1 cellular context compared by ENCODE assay signal in the genomic region with DNA sequence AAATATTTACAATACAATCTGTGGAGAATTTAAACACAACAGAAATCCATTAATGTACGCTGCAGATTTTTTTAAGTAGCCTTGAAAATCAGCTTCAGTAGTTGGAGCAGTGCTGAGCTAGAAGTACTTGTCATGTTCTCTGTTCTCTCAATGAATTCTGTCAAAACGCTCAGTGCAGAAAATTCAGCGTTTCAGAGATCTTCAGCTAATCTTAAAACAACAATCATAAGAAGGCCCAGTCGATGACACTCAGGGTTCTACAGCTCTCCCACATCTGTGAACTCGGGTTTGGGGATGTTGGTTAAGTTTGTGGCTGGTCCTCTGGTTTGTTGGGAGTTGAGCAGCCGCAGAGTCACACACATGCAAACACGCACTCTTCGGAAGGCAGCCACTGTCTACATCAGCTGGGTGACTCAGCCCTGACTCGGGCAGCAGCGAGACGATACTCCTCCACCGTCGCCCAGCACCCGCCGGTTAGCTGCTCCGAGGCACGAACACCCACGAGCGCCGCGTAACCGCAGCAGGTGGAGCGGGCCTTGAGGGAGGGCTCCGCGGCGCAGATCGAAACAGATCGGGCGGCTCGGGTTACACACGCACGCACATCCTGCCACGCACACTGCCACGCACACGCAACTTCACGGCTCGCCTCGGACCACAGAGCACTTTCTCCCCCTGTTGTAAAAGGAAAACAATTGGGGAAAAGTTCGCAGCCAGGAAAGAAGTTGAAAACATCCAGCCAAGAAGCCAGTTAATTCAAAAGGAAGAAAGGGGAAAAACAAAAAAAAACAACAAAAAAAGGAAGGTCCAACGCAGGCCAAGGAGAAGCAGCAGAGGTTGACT.
TF ChIP-seq lines count a peak whose summit lies in the region.

No MANE protein-coding gene starts in this region.

TF ChIP-seq in HepG2, 621 proteins besides CTCF, POLR2A, EP300 and RAD21 (continued from another document and continues in another):
- TF ChIP-seq, protein P1, sequence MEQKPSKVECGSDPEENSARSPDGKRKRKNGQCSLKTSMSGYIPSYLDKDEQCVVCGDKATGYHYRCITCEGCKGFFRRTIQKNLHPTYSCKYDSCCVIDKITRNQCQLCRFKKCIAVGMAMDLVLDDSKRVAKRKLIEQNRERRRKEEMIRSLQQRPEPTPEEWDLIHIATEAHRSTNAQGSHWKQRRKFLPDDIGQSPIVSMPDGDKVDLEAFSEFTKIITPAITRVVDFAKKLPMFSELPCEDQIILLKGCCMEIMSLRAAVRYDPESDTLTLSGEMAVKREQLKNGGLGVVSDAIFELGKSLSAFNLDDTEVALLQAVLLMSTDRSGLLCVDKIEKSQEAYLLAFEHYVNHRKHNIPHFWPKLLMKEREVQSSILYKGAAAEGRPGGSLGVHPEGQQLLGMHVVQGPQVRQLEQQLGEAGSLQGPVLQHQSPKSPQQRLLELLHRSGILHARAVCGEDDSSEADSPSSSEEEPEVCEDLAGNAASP (CRISPR knock-in tag; IDR thresholded peaks at IDR 0.05; ENCODE audit: borderline replicate concordance): no peak
- TF ChIP-seq, protein P2, sequence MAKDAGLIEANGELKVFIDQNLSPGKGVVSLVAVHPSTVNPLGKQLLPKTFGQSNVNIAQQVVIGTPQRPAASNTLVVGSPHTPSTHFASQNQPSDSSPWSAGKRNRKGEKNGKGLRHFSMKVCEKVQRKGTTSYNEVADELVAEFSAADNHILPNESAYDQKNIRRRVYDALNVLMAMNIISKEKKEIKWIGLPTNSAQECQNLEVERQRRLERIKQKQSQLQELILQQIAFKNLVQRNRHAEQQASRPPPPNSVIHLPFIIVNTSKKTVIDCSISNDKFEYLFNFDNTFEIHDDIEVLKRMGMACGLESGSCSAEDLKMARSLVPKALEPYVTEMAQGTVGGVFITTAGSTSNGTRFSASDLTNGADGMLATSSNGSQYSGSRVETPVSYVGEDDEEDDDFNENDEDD (CRISPR knock-in tag; IDR thresholded peaks at IDR 0.05; ENCODE audit: borderline replicate concordance): 0 out of 2 replicates have a peak, but pooled peaks have one; percentile 7
- peak; percentile 71; the same call in 1 of the 2 replicates for TF ChIP-seq SALL1 (CRISPR knock-in tag; IDR thresholded peaks at IDR 0.05)
- TF ChIP-seq ZNF557 (CRISPR knock-in tag; IDR thresholded peaks at IDR 0.05): no peak
- TF ChIP-seq SYNCRIP (IDR thresholded peaks at IDR 0.05; ENCODE audit: insufficient read depth, low read depth, low read length): no peak
- no peak for TF ChIP-seq ZNF644 (CRISPR knock-in tag; IDR thresholded peaks at IDR 0.05; ENCODE audit: low read depth)
- TF ChIP-seq, protein P3, sequence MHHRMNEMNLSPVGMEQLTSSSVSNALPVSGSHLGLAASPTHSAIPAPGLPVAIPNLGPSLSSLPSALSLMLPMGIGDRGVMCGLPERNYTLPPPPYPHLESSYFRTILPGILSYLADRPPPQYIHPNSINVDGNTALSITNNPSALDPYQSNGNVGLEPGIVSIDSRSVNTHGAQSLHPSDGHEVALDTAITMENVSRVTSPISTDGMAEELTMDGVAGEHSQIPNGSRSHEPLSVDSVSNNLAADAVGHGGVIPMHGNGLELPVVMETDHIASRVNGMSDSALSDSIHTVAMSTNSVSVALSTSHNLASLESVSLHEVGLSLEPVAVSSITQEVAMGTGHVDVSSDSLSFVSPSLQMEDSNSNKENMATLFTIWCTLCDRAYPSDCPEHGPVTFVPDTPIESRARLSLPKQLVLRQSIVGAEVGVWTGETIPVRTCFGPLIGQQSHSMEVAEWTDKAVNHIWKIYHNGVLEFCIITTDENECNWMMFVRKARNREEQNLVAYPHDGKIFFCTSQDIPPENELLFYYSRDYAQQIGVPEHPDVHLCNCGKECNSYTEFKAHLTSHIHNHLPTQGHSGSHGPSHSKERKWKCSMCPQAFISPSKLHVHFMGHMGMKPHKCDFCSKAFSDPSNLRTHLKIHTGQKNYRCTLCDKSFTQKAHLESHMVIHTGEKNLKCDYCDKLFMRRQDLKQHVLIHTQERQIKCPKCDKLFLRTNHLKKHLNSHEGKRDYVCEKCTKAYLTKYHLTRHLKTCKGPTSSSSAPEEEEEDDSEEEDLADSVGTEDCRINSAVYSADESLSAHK (CRISPR knock-in tag; IDR thresholded peaks at IDR 0.05; ENCODE audit: borderline replicate concordance): no peak
- TF ChIP-seq, protein P4, sequence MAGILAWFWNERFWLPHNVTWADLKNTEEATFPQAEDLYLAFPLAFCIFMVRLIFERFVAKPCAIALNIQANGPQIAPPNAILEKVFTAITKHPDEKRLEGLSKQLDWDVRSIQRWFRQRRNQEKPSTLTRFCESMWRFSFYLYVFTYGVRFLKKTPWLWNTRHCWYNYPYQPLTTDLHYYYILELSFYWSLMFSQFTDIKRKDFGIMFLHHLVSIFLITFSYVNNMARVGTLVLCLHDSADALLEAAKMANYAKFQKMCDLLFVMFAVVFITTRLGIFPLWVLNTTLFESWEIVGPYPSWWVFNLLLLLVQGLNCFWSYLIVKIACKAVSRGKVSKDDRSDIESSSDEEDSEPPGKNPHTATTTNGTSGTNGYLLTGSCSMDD (CRISPR knock-in tag; IDR thresholded peaks at IDR 0.05): no peak
- TF ChIP-seq, protein P5, sequence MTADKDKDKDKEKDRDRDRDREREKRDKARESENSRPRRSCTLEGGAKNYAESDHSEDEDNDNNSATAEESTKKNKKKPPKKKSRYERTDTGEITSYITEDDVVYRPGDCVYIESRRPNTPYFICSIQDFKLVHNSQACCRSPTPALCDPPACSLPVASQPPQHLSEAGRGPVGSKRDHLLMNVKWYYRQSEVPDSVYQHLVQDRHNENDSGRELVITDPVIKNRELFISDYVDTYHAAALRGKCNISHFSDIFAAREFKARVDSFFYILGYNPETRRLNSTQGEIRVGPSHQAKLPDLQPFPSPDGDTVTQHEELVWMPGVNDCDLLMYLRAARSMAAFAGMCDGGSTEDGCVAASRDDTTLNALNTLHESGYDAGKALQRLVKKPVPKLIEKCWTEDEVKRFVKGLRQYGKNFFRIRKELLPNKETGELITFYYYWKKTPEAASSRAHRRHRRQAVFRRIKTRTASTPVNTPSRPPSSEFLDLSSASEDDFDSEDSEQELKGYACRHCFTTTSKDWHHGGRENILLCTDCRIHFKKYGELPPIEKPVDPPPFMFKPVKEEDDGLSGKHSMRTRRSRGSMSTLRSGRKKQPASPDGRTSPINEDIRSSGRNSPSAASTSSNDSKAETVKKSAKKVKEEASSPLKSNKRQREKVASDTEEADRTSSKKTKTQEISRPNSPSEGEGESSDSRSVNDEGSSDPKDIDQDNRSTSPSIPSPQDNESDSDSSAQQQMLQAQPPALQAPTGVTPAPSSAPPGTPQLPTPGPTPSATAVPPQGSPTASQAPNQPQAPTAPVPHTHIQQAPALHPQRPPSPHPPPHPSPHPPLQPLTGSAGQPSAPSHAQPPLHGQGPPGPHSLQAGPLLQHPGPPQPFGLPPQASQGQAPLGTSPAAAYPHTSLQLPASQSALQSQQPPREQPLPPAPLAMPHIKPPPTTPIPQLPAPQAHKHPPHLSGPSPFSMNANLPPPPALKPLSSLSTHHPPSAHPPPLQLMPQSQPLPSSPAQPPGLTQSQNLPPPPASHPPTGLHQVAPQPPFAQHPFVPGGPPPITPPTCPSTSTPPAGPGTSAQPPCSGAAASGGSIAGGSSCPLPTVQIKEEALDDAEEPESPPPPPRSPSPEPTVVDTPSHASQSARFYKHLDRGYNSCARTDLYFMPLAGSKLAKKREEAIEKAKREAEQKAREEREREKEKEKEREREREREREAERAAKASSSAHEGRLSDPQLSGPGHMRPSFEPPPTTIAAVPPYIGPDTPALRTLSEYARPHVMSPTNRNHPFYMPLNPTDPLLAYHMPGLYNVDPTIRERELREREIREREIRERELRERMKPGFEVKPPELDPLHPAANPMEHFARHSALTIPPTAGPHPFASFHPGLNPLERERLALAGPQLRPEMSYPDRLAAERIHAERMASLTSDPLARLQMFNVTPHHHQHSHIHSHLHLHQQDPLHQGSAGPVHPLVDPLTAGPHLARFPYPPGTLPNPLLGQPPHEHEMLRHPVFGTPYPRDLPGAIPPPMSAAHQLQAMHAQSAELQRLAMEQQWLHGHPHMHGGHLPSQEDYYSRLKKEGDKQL (CRISPR knock-in tag; IDR thresholded peaks at IDR 0.05; ENCODE audit: low read depth): no peak
- TF ChIP-seq NFKB2 (CRISPR knock-in tag; IDR thresholded peaks at IDR 0.05; ENCODE audit: borderline replicate concordance): no peak; the same call in 1 of the 2 replicates
- TF ChIP-seq, protein P6, sequence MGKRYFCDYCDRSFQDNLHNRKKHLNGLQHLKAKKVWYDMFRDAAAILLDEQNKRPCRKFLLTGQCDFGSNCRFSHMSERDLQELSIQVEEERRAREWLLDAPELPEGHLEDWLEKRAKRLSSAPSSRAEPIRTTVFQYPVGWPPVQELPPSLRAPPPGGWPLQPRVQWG (CRISPR knock-in tag; IDR thresholded peaks at IDR 0.05; ENCODE audit: borderline replicate concordance, low read depth): no peak
- TF ChIP-seq, protein P7, sequence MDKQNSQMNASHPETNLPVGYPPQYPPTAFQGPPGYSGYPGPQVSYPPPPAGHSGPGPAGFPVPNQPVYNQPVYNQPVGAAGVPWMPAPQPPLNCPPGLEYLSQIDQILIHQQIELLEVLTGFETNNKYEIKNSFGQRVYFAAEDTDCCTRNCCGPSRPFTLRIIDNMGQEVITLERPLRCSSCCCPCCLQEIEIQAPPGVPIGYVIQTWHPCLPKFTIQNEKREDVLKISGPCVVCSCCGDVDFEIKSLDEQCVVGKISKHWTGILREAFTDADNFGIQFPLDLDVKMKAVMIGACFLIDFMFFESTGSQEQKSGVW (CRISPR knock-in tag; IDR thresholded peaks at IDR 0.05; ENCODE audit: borderline replicate concordance): no peak
- TF ChIP-seq ARID2 (CRISPR knock-in tag; IDR thresholded peaks at IDR 0.05; ENCODE audit: borderline replicate concordance): no peak
- TF ChIP-seq, protein P8, sequence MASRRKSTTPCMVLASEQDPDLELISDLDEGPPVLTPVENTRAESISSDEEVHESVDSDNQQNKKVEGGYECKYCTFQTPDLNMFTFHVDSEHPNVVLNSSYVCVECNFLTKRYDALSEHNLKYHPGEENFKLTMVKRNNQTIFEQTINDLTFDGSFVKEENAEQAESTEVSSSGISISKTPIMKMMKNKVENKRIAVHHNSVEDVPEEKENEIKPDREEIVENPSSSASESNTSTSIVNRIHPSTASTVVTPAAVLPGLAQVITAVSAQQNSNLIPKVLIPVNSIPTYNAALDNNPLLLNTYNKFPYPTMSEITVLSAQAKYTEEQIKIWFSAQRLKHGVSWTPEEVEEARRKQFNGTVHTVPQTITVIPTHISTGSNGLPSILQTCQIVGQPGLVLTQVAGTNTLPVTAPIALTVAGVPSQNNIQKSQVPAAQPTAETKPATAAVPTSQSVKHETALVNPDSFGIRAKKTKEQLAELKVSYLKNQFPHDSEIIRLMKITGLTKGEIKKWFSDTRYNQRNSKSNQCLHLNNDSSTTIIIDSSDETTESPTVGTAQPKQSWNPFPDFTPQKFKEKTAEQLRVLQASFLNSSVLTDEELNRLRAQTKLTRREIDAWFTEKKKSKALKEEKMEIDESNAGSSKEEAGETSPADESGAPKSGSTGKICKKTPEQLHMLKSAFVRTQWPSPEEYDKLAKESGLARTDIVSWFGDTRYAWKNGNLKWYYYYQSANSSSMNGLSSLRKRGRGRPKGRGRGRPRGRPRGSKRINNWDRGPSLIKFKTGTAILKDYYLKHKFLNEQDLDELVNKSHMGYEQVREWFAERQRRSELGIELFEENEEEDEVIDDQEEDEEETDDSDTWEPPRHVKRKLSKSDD (CRISPR knock-in tag; IDR thresholded peaks at IDR 0.05; ENCODE audit: low read depth): no peak
- TF ChIP-seq, protein P9, sequence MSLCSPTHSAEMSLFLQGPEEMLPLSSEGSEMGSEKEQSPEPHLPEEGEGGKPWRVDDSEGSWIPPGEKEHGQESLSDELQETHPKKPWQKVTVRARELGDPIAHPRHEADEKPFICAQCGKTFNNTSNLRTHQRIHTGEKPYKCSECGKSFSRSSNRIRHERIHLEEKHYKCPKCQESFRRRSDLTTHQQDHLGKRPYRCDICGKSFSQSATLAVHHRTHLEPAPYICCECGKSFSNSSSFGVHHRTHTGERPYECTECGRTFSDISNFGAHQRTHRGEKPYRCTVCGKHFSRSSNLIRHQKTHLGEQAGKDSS (CRISPR knock-in tag; IDR thresholded peaks at IDR 0.05; ENCODE audit: borderline replicate concordance, low read depth): 0 out of 2 replicates have a peak, but pooled peaks have one; percentile 54
- no peak for TF ChIP-seq FOXK2 (IDR thresholded peaks at IDR 0.05)
- TF ChIP-seq, protein P10, sequence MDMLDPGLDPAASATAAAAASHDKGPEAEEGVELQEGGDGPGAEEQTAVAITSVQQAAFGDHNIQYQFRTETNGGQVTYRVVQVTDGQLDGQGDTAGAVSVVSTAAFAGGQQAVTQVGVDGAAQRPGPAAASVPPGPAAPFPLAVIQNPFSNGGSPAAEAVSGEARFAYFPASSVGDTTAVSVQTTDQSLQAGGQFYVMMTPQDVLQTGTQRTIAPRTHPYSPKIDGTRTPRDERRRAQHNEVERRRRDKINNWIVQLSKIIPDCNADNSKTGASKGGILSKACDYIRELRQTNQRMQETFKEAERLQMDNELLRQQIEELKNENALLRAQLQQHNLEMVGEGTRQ (IDR thresholded peaks at IDR 0.05; ENCODE audit: low read depth, low read length): no peak
- TF ChIP-seq, protein P10 (CRISPR knock-in tag; IDR thresholded peaks at IDR 0.05; ENCODE audit: borderline replicate concordance): no peak
- TF ChIP-seq ETV6 (CRISPR knock-in tag; conservative IDR thresholded peaks at IDR 0.05): no peak; the same call in 1 of the 2 replicates
- TF ChIP-seq, protein P11, sequence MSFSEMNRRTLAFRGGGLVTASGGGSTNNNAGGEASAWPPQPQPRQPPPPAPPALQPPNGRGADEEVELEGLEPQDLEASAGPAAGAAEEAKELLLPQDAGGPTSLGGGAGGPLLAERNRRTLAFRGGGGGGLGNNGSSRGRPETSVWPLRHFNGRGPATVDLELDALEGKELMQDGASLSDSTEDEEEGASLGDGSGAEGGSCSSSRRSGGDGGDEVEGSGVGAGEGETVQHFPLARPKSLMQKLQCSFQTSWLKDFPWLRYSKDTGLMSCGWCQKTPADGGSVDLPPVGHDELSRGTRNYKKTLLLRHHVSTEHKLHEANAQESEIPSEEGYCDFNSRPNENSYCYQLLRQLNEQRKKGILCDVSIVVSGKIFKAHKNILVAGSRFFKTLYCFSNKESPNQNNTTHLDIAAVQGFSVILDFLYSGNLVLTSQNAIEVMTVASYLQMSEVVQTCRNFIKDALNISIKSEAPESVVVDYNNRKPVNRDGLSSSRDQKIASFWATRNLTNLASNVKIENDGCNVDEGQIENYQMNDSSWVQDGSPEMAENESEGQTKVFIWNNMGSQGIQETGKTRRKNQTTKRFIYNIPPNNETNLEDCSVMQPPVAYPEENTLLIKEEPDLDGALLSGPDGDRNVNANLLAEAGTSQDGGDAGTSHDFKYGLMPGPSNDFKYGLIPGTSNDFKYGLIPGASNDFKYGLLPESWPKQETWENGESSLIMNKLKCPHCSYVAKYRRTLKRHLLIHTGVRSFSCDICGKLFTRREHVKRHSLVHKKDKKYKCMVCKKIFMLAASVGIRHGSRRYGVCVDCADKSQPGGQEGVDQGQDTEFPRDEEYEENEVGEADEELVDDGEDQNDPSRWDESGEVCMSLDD (CRISPR knock-in tag; IDR thresholded peaks at IDR 0.05; ENCODE audit: borderline replicate concordance): no peak
- TF ChIP-seq, protein P12, sequence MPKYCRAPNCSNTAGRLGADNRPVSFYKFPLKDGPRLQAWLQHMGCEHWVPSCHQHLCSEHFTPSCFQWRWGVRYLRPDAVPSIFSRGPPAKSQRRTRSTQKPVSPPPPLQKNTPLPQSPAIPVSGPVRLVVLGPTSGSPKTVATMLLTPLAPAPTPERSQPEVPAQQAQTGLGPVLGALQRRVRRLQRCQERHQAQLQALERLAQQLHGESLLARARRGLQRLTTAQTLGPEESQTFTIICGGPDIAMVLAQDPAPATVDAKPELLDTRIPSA (CRISPR knock-in tag; IDR thresholded peaks at IDR 0.05; ENCODE audit: borderline replicate concordance): no peak
- no peak for TF ChIP-seq ZNF251 (CRISPR knock-in tag; IDR thresholded peaks at IDR 0.05)
- no peak for TF ChIP-seq ZNF839 (CRISPR knock-in tag; IDR thresholded peaks at IDR 0.05; ENCODE audit: borderline replicate concordance)
